In the genomic region with DNA sequence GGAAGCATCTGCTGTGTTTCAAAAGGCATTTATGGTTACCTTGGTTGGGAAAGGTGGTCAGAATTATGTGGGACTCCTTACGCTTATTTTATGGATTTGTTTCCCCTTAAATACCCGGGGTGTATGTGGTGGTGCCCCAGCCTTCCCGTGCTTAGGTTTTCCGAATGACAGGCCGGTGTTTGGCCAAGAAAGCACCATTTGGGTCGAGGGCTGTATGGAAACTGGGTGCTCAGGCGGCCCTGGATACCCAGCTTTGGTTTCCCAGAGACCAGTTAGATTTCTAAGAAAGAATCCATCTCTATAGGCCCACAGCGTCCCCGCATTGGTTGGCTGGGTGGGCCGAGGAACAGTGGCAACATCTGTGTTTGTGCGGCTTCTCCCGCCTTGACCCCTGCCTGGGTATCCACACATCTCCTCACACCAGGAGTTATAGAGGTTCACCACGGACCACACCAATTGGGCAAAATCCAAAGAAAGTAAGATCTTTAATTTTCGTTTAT, we compare ENCODE assay signal across 10 cellular contexts. TPM values are rescaled to one million over a fixed set of nuclear protein-coding genes. Genes with fewer than 3 reads are reported as not detected.
DNase-seq lines count a peak whose midpoint lies in the region; ATAC-seq and TF ChIP-seq lines count a peak whose summit lies in the region.
"Had no signal": no experiment of that assay in that cellular context is flagged by ENCODE, and none has a peak within 500 bp of the region (broad histone marks: within the 10 kb centered on the region; RNA-seq: fewer than 3 reads in every experiment).

No MANE protein-coding gene starts in this region.

- no peak overlapping the region for H4K91ac ChIP-seq in trophoblast cell (ENCODE audit: low read depth, low read length)

- H3K27ac Mint-ChIP-seq in CD8-positive, alpha-beta T cell: no peak overlapping the region

- no peak overlapping the region for H3K27ac ChIP-seq in CD8-positive, alpha-beta T cell (ENCODE audit: low read depth, low read length)
- H3K27ac ChIP-seq in RWPE2 (ENCODE audit: poor library complexity, severe bottlenecking) (peak overlapping the region; percentile 77), trophoblast cell (ENCODE audit: low read depth, low read length) (no peak overlapping the region)

- H3K4ac ChIP-seq in trophoblast cell (ENCODE audit: low read depth, low read length): no peak overlapping the region

- no peaks in the 10 kb centered on the region for H3K4me1 ChIP-seq in CD8-positive, alpha-beta T cell (ENCODE audit: insufficient read depth, low read length)
- H3K4me1 ChIP-seq in RWPE2 (ENCODE audit: insufficient read depth, poor library complexity, severe bottlenecking) (peaks cover 27% of the 10 kb centered on the region), trophoblast cell (ENCODE audit: control insufficient read depth in 1 of 2, insufficient read depth in 2 of 2, low read length in 2 of 2) (peaks cover 0 to 7% of the 10 kb centered on the region in 2 experiments)

- no peaks in the 10 kb centered on the region for H3K79me1 ChIP-seq in trophoblast cell (ENCODE audit: low read length)

- no peak overlapping the region for H3K23ac ChIP-seq in trophoblast cell (ENCODE audit: low read length)

- no peak overlapping the region for H3K14ac ChIP-seq in trophoblast cell (ENCODE audit: low read length)

- no peaks in the 10 kb centered on the region for H3K79me2 ChIP-seq in trophoblast cell (ENCODE audit: control insufficient read depth, insufficient read depth, low read length, poor library complexity)

- no peak overlapping the region for H2BK120ac ChIP-seq in trophoblast cell (ENCODE audit: insufficient read depth, low read length, poor library complexity)

- peaks cover 52% of the 10 kb centered on the region for H3K27me3 Mint-ChIP-seq in CD8-positive, alpha-beta T cell (ENCODE audit: low read depth)

- intact Hi-C loops in CD8-positive, alpha-beta T cell (cut with DNase I, micrococcal nuclease): no loop called here

- H3K36me3 ChIP-seq in CD8-positive, alpha-beta T cell (ENCODE audit: insufficient read depth, low read length): no peaks in the 10 kb centered on the region
- H3K36me3 ChIP-seq in RWPE2 (ENCODE audit: low read depth) (no peaks in the 10 kb centered on the region; the same call in 1 of the 2 replicates), trophoblast cell (ENCODE audit: control insufficient read depth in 1 of 2, insufficient read depth in 2 of 2, low read length in 2 of 2) (no peaks in the 10 kb centered on the region)

- no peaks in the 10 kb centered on the region for H3K27me3 ChIP-seq in CD8-positive, alpha-beta T cell (ENCODE audit: insufficient read depth, low read length)
- H3K27me3 ChIP-seq in RWPE2 (ENCODE audit: insufficient read depth, poor library complexity, severe bottlenecking) (no peaks in the 10 kb centered on the region), trophoblast cell (ENCODE audit: insufficient read depth, low read length) (peaks cover 27% of the 10 kb centered on the region)

- no CpG with 5 or more reads among the region's 14 CpGs for WGBS in trophoblast cell (ENCODE audit: extremely low coverage, insufficient coverage, insufficient read length)

- H3K9me3 Mint-ChIP-seq in CD8-positive, alpha-beta T cell: no peaks in the 10 kb centered on the region

- ATAC-seq in CD8-positive, alpha-beta T cell: no peak
- ATAC-seq in RWPE2 (ENCODE audit: low read depth) (no peak), GM18511 (IDR thresholded peaks at IDR 0.05; ENCODE audit: unreplicated experiment) (no peak), HG03342 (IDR thresholded peaks at IDR 0.05; ENCODE audit: unreplicated experiment) (no peak)

- H3K4me3 Mint-ChIP-seq in CD8-positive, alpha-beta T cell: peak overlapping the region; percentile 37

- CTCF ChIA-PET in CD8-positive, alpha-beta T cell (lab: Charles Lee): no interaction called here

- H3K4me2 ChIP-seq in trophoblast cell (ENCODE audit: low read length): peak overlapping the region; percentile 99

- H4K12ac ChIP-seq in trophoblast cell (ENCODE audit: low read depth, low read length): no peak overlapping the region

- TF ChIP-seq CTCF in CD8-positive, alpha-beta T cell (IDR thresholded peaks at IDR 0.05): no peak
- TF ChIP-seq CTCF in RWPE2 (IDR thresholded peaks at IDR 0.05; ENCODE audit: poor library complexity, severe bottlenecking) (no peak), fibroblast of the aortic adventitia (IDR thresholded peaks at IDR 0.05; ENCODE audit: insufficient read depth, low read length) (no peak)

- H3K9me3 ChIP-seq in CD8-positive, alpha-beta T cell (ENCODE audit: low read length): no peaks in the 10 kb centered on the region
- H3K9me3 ChIP-seq in RWPE2 (ENCODE audit: severe bottlenecking): no peaks in the 10 kb centered on the region
- H3K9me3 ChIP-seq in trophoblast cell (ENCODE audit: insufficient read depth, low read depth, low read length): no peaks in the 10 kb centered on the region

- no peaks in the 10 kb centered on the region for H3K36me3 Mint-ChIP-seq in CD8-positive, alpha-beta T cell

- DNase-seq in CD8-positive, alpha-beta T cell: no peak
- DNase-seq in RWPE2 (ENCODE audit: low spot score) (no peak), fibroblast of the aortic adventitia (ENCODE audit: low read depth) (no peak), trophoblast cell (no peak), NCI-H510A (lab: John Stamatoyannopoulos, UW) (no peak), GF-D8 (lab: John Stamatoyannopoulos, UW) (no peak)
- DNase-seq: kidney glomerular epithelial cell, NCI-H774 had no signal

- peak overlapping the region; percentile 27 for H3K4me3 ChIP-seq in CD8-positive, alpha-beta T cell (ENCODE audit: low read depth, low read length)
- H3K4me3 ChIP-seq in RWPE2 (ENCODE audit: severe bottlenecking): peak overlapping the region; percentile 86
- H3K4me3 ChIP-seq in fibroblast of the aortic adventitia (ENCODE audit: low read depth, low read length): peak overlapping the region; percentile 70
- peak overlapping the region; percentile 58 for H3K4me3 ChIP-seq in trophoblast cell (ENCODE audit: low read depth, low read length)

- H2AK5ac ChIP-seq in trophoblast cell (ENCODE audit: low read length): no peak overlapping the region

- H3K9ac ChIP-seq in trophoblast cell (ENCODE audit: low read length): no peak overlapping the region

- peaks cover 3% of the 10 kb centered on the region for H3K4me1 Mint-ChIP-seq in CD8-positive, alpha-beta T cell (ENCODE audit: low read depth)

- H2AFZ ChIP-seq in trophoblast cell (ENCODE audit: insufficient read depth, low read length, poor library complexity): no peak overlapping the region

- H2BK5ac ChIP-seq in trophoblast cell (ENCODE audit: low read depth, low read length, poor library complexity): no peak overlapping the region

- H4K8ac ChIP-seq in trophoblast cell (ENCODE audit: low read depth, low read length): no peak overlapping the region

- H2BK12ac ChIP-seq in trophoblast cell (ENCODE audit: low read length): no peak overlapping the region

- no peak overlapping the region for H3K18ac ChIP-seq in trophoblast cell (ENCODE audit: low read length)

- POLR2A ChIA-PET in CD8-positive, alpha-beta T cell (lab: Charles Lee): no interaction called here

RNA-seq across cellular contexts. Expression of gene ARHGEF28, which starts 0.9 kb away (rescaled TPM):
- not detected for total RNA-seq in CD8-positive, alpha-beta T cell
- total RNA-seq in fibroblast of the aortic adventitia (ENCODE audit: low replicate concordance): 10.1 and 26.2 TPM in 2 replicates
- 0.17 and 0.18 TPM in 2 replicates for polyA plus RNA-seq in trophoblast cell (2013)

Comparison
In these comparisons a context has a peak if more than half of its experiments do, and no peak if none do; other contexts are left out.
1. H3K4me3 ChIP-seq: peak in every context shown above with its lines; median percentile 86 in RWPE2; 70 in fibroblast of the aortic adventitia; 58 in trophoblast cell; 27 in CD8-positive, alpha-beta T cell.